In genomic region chr2:7722212-7722910, GRCh38 we compare ENCODE assay signal across 25 cellular contexts.
A peak's percentile ranks its signal among the peaks of the same experiment; 100 is the strongest.
DNase-seq lines count a peak whose midpoint lies in the region; ATAC-seq and TF ChIP-seq lines count a peak whose summit lies in the region.
"Had no signal": no experiment of that assay in that cellular context is flagged by ENCODE, and none has a peak within 500 bp of the region (broad histone marks: within the 10 kb centered on the region; RNA-seq: fewer than 3 reads in every experiment).

No MANE protein-coding gene starts in this region.

- H3K27me3 ChIP-seq in OCI-LY3 (ENCODE audit: low read depth, low read length) (0 out of 2 replicates have a peak, but pooled peaks cover 4% of the 10 kb centered on the region), trophoblast cell (ENCODE audit: insufficient read depth, low read length) (no peaks in the 10 kb centered on the region)
- H3K27me3 ChIP-seq: body of pancreas, colonic mucosa, foreskin keratinocyte, upper lobe of right lung had no signal

- no peak overlapping the region for H2BK120ac ChIP-seq in trophoblast cell (ENCODE audit: insufficient read depth, low read length, poor library complexity)

- H2BK12ac ChIP-seq in trophoblast cell (ENCODE audit: low read length), result no peak overlapping the region

- H3K27ac ChIP-seq in OCI-LY3 (ENCODE audit: low read length), result no peak overlapping the region
- no peak overlapping the region for H3K27ac ChIP-seq in trophoblast cell (ENCODE audit: low read depth, low read length)
- H3K27ac ChIP-seq: A549, body of pancreas, colonic mucosa, foreskin keratinocyte, KMS-11, upper lobe of right lung had no signal

- H2AK5ac ChIP-seq in trophoblast cell (ENCODE audit: low read length), result no peak overlapping the region

- WGBS in trophoblast cell (ENCODE audit: extremely low coverage, insufficient coverage, insufficient read length), result no CpG with 5 or more reads among the region's 13 CpGs

- peaks cover 23% of the 10 kb centered on the region for H3K4me1 ChIP-seq in OCI-LY3 (ENCODE audit: low read length)
- H3K4me1 ChIP-seq in trophoblast cell (ENCODE audit: control insufficient read depth in 1 of 2, insufficient read depth in 2 of 2, low read length in 2 of 2), result no peaks in the 10 kb centered on the region
- H3K4me1 ChIP-seq: A549, colonic mucosa, foreskin keratinocyte, upper lobe of right lung had no signal

- H3K27ac Mint-ChIP-seq in activated T-cell treated with anti-CD3 and anti-CD28 coated beads, Interleukin-2, amount 50 U/mL, for 72 hours, result peak overlapping the region; percentile 87
- H3K27ac Mint-ChIP-seq in type B pancreatic cell, result no peak overlapping the region
- H3K27ac Mint-ChIP-seq: activated naive CD4-positive, alpha-beta T cell treated with anti-CD3 and anti-CD28 coated beads, Interleukin-2, amount 50 U/mL, for 24 hours; CD14-positive monocyte; mesothelial cell of epicardium had no signal

- H3K4ac ChIP-seq in trophoblast cell (ENCODE audit: low read depth, low read length), result no peak overlapping the region

- H3K27me3 Mint-ChIP-seq in activated T-cell treated with anti-CD3 and anti-CD28 coated beads, Interleukin-2, amount 50 U/mL, for 72 hours (ENCODE audit: low read depth), result no peaks in the 10 kb centered on the region
- H3K27me3 Mint-ChIP-seq in type B pancreatic cell, result no peaks in the 10 kb centered on the region
- H3K27me3 Mint-ChIP-seq: activated naive CD4-positive, alpha-beta T cell treated with anti-CD3 and anti-CD28 coated beads, Interleukin-2, amount 50 U/mL, for 24 hours had no signal

- H4K8ac ChIP-seq in trophoblast cell (ENCODE audit: low read depth, low read length), result no peak overlapping the region

- peaks cover 8 to 13% of the 10 kb centered on the region in 2 donors for H3K36me3 Mint-ChIP-seq in activated T-cell treated with anti-CD3 and anti-CD28 coated beads, Interleukin-2, amount 50 U/mL, for 72 hours (ENCODE audit: insufficient read depth in 2 of 2)
- H3K36me3 Mint-ChIP-seq in type B pancreatic cell, result no peaks in the 10 kb centered on the region
- H3K36me3 Mint-ChIP-seq: activated naive CD4-positive, alpha-beta T cell treated with anti-CD3 and anti-CD28 coated beads, Interleukin-2, amount 50 U/mL, for 24 hours; CD14-positive monocyte; mesothelial cell of epicardium had no signal

- H3K9ac ChIP-seq in OCI-LY3 (ENCODE audit: low read length) (no peak overlapping the region), trophoblast cell (ENCODE audit: low read length) (no peak overlapping the region)
- H3K9ac ChIP-seq: KMS-11 had no signal

- H3K4me3 Mint-ChIP-seq in activated T-cell treated with anti-CD3 and anti-CD28 coated beads, Interleukin-2, amount 50 U/mL, for 72 hours, result peak overlapping the region; percentile 7 to 73
- no peak overlapping the region for H3K4me3 Mint-ChIP-seq in type B pancreatic cell
- H3K4me3 Mint-ChIP-seq: activated naive CD4-positive, alpha-beta T cell treated with anti-CD3 and anti-CD28 coated beads, Interleukin-2, amount 50 U/mL, for 24 hours; CD14-positive monocyte; mesothelial cell of epicardium had no signal

- peak in 1 of 2 donors; percentile 26 for ATAC-seq in activated T-cell treated with anti-CD3 and anti-CD28 coated beads, Interleukin-2, amount 50 U/mL, for 72 hours (replicated peaks in 1 of 2)
- peak; percentile 93 for ATAC-seq in HG02870 (IDR thresholded peaks at IDR 0.05; ENCODE audit: unreplicated experiment)
- ATAC-seq: A549, body of pancreas, foreskin keratinocyte, HCT116, upper lobe of right lung had no signal

- no peaks in the 10 kb centered on the region for H3K36me3 ChIP-seq in OCI-LY3 (replicated peaks; ENCODE audit: low read depth, low read length)
- no peaks in the 10 kb centered on the region for H3K36me3 ChIP-seq in trophoblast cell (ENCODE audit: control insufficient read depth in 1 of 2, insufficient read depth in 2 of 2, low read length in 2 of 2)
- H3K36me3 ChIP-seq: colonic mucosa, upper lobe of right lung had no signal

- H4K20me1 ChIP-seq in OCI-LY3 (ENCODE audit: insufficient read depth, low read length), result no peaks in the 10 kb centered on the region

- H2AFZ ChIP-seq in OCI-LY3 (ENCODE audit: low read depth, low read length) (no peak overlapping the region), trophoblast cell (ENCODE audit: insufficient read depth, low read length, poor library complexity) (no peak overlapping the region)

- no peak for DNase-seq in activated T-cell treated with anti-CD3 and anti-CD28 coated beads, Interleukin-2, amount 50 U/mL, for 72 hours
- DNase-seq in activated T-cell treated with anti-CD3 and anti-CD28 coated beads for 4 hours, result no peak
- peak; percentile 72 to 74 for DNase-seq in trophoblast cell
- no peak for DNase-seq in dermis blood vessel endothelial cell
- DNase-seq in NCI-H146 treated with DMSO at 0.1 percent for 48 hours (lab: John Stamatoyannopoulos, UW; ENCODE audit: unreplicated experiment), result no peak
- no peak for DNase-seq in type B pancreatic cell (ENCODE audit: extremely low spot score, unreplicated experiment)
- DNase-seq: body of pancreas; colonic mucosa; DMS79; foreskin keratinocyte; NCI-H1092 treated with DMSO at 0.1 percent for 48 hours; NCI-H2107; NCI-H748 treated with DMSO at 0.1 percent for 48 hours; retina; SIG-M5; stimulated activated naive CD4-positive, alpha-beta T cell treated with Interleukin-2 at 50 U/mL for 16 hours; upper lobe of right lung had no signal

- H3K9me3 Mint-ChIP-seq in activated T-cell treated with anti-CD3 and anti-CD28 coated beads, Interleukin-2, amount 50 U/mL, for 72 hours, result peaks cover 2 to 7% of the 10 kb centered on the region in 2 donors
- no peaks in the 10 kb centered on the region for H3K9me3 Mint-ChIP-seq in type B pancreatic cell
- H3K9me3 Mint-ChIP-seq: activated naive CD4-positive, alpha-beta T cell treated with anti-CD3 and anti-CD28 coated beads, Interleukin-2, amount 50 U/mL, for 24 hours; CD14-positive monocyte had no signal

- no peak overlapping the region for H3K14ac ChIP-seq in trophoblast cell (ENCODE audit: low read length)

- H3K4me3 ChIP-seq in OCI-LY3 (ENCODE audit: low read length) (no peak overlapping the region), trophoblast cell (ENCODE audit: low read depth, low read length) (no peak overlapping the region)
- H3K4me3 ChIP-seq: A549, body of pancreas, colonic mucosa, upper lobe of right lung had no signal

- no peaks in the 10 kb centered on the region for H3K79me1 ChIP-seq in trophoblast cell (ENCODE audit: low read length)

- H4K91ac ChIP-seq in trophoblast cell (ENCODE audit: low read depth, low read length), result no peak overlapping the region

- H2BK5ac ChIP-seq in trophoblast cell (ENCODE audit: low read depth, low read length, poor library complexity), result no peak overlapping the region

- peak overlapping the region; percentile 30 for H3K4me2 ChIP-seq in OCI-LY3 (ENCODE audit: low read length)
- no peak overlapping the region for H3K4me2 ChIP-seq in trophoblast cell (ENCODE audit: low read length)
- H3K4me2 ChIP-seq: A549, KMS-11 had no signal

- H3K79me2 ChIP-seq in OCI-LY3 (ENCODE audit: low read length) (no peaks in the 10 kb centered on the region), trophoblast cell (ENCODE audit: control insufficient read depth, insufficient read depth, low read length, poor library complexity) (no peaks in the 10 kb centered on the region)

- H3K18ac ChIP-seq in trophoblast cell (ENCODE audit: low read length), result no peak overlapping the region

- H3K4me1 Mint-ChIP-seq in activated T-cell treated with anti-CD3 and anti-CD28 coated beads, Interleukin-2, amount 50 U/mL, for 72 hours (ENCODE audit: low read depth), result peaks cover 49% of the 10 kb centered on the region
- H3K4me1 Mint-ChIP-seq in type B pancreatic cell (ENCODE audit: unreplicated experiment), result peaks cover 21% of the 10 kb centered on the region

- no peak overlapping the region for H4K12ac ChIP-seq in trophoblast cell (ENCODE audit: low read depth, low read length)

- no peak for TF ChIP-seq CTCF in OCI-LY3 (IDR thresholded peaks at IDR 0.05; ENCODE audit: low read depth, low read length)
- no peak for TF ChIP-seq CTCF in type B pancreatic cell (conservative IDR thresholded peaks at IDR 0.05)

- H3K23ac ChIP-seq in trophoblast cell (ENCODE audit: low read length), result no peak overlapping the region

- H3K9me3 ChIP-seq in OCI-LY3 (ENCODE audit: insufficient read depth, low read length), result no peaks in the 10 kb centered on the region
- H3K9me3 ChIP-seq in trophoblast cell (ENCODE audit: insufficient read depth, low read depth, low read length), result no peaks in the 10 kb centered on the region
- H3K9me3 ChIP-seq: A549, body of pancreas, colonic mucosa, upper lobe of right lung had no signal

Comparison
In these comparisons a context has a peak if more than half of its experiments do, and no peak if none do; other contexts are left out.
1. DNase-seq: peak in trophoblast cell (2 of 2); none in activated T-cell treated with anti-CD3 and anti-CD28 coated beads, Interleukin-2, amount 50 U/mL, for 72 hours (0 of 2), activated T-cell treated with anti-CD3 and anti-CD28 coated beads for 4 hours (single experiment), dermis blood vessel endothelial cell (single experiment), NCI-H146 treated with DMSO at 0.1 percent for 48 hours (single experiment) and type B pancreatic cell (single experiment).